1 cellular context compared by ENCODE assay signal in the genomic region with DNA sequence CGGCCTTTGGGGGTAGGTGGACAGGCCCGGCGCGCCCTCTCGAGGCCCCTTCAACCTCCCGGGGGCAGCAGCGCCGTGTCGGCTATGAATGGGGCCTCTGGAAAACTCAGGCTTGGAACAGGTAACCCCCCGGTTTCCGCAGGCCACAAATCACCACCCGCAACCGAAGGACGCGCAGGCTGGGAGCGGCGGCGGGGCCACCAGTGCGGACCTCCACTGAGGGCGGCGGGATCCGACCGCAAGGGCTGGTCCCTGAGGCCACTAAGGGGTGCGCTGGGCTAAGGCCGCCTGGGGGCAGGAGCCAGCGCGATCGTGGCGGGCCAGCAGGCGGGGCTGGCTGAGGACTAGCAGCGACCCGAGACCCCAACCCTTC.
TF ChIP-seq lines count a peak whose summit lies in the region.

No MANE protein-coding gene starts in this region.

TF ChIP-seq in WTC11, 78 proteins besides CTCF, POLR2A, EP300 and RAD21 (continued from another document):
- TF ChIP-seq, protein P1, sequence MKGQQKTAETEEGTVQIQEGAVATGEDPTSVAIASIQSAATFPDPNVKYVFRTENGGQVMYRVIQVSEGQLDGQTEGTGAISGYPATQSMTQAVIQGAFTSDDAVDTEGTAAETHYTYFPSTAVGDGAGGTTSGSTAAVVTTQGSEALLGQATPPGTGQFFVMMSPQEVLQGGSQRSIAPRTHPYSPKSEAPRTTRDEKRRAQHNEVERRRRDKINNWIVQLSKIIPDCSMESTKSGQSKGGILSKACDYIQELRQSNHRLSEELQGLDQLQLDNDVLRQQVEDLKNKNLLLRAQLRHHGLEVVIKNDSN (CRISPR knock-in tag; IDR thresholded peaks at IDR 0.05): no peak
- TF ChIP-seq, protein P2, sequence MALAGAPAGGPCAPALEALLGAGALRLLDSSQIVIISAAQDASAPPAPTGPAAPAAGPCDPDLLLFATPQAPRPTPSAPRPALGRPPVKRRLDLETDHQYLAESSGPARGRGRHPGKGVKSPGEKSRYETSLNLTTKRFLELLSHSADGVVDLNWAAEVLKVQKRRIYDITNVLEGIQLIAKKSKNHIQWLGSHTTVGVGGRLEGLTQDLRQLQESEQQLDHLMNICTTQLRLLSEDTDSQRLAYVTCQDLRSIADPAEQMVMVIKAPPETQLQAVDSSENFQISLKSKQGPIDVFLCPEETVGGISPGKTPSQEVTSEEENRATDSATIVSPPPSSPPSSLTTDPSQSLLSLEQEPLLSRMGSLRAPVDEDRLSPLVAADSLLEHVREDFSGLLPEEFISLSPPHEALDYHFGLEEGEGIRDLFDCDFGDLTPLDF (CRISPR knock-in tag; IDR thresholded peaks at IDR 0.05): 0 out of 2 replicates have a peak, but pooled peaks have one; percentile 4
- no peak for TF ChIP-seq ATF2 (CRISPR knock-in tag; IDR thresholded peaks at IDR 0.05; ENCODE audit: borderline replicate concordance, low read depth)
- TF ChIP-seq MAX (CRISPR knock-in tag; IDR thresholded peaks at IDR 0.05): no peak
- TF ChIP-seq, protein P3, sequence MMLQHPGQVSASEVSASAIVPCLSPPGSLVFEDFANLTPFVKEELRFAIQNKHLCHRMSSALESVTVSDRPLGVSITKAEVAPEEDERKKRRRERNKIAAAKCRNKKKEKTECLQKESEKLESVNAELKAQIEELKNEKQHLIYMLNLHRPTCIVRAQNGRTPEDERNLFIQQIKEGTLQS (CRISPR knock-in tag; conservative IDR thresholded peaks at IDR 0.05): no peak
- no peak for TF ChIP-seq TCF7 (CRISPR knock-in tag; IDR thresholded peaks at IDR 0.05; ENCODE audit: low read depth)
- no peak for TF ChIP-seq ZBTB21 (CRISPR knock-in tag; IDR thresholded peaks at IDR 0.05; ENCODE audit: borderline replicate concordance)
- TF ChIP-seq ZNF416 (CRISPR knock-in tag; IDR thresholded peaks at IDR 0.05): peak; percentile 84; the same call in 1 of the 2 replicates
- TF ChIP-seq, protein P4, sequence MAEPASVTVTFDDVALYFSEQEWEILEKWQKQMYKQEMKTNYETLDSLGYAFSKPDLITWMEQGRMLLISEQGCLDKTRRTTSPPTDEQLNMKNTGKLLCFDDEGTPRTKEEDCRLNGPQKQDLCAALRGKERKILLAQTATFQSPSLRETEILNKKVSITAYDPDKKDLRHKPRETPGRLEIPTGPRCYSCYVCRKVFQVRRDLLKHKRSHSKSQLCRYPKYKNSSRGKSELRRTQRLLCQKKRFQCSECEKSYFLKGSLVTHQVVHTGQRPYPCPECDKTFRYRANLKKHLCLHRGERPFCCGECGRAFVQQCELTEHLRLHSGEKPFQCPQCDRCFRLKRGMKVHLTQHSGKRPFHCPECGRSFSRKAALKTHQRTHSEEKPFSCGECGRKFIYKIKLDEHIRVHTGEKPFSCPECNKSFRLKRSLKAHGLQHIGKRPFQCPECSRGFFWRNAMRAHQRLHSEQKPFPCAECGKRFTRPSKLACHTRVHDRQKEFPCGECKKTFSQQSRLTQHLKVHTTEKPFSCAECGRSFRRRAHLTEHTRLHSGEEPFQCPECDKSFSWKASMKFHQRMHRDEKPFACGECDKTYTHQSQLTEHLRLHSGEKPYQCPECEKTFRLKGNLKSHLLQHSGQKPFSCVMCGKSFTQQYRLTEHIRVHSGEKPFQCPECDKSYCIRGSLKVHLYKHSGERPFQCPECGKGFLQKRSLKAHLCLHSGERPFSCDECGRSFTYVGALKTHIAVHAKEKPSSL (CRISPR knock-in tag; conservative IDR thresholded peaks at IDR 0.05): no peak
- TF ChIP-seq, protein P5, sequence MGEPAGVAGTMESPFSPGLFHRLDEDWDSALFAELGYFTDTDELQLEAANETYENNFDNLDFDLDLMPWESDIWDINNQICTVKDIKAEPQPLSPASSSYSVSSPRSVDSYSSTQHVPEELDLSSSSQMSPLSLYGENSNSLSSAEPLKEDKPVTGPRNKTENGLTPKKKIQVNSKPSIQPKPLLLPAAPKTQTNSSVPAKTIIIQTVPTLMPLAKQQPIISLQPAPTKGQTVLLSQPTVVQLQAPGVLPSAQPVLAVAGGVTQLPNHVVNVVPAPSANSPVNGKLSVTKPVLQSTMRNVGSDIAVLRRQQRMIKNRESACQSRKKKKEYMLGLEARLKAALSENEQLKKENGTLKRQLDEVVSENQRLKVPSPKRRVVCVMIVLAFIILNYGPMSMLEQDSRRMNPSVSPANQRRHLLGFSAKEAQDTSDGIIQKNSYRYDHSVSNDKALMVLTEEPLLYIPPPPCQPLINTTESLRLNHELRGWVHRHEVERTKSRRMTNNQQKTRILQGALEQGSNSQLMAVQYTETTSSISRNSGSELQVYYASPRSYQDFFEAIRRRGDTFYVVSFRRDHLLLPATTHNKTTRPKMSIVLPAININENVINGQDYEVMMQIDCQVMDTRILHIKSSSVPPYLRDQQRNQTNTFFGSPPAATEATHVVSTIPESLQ (CRISPR knock-in tag; IDR thresholded peaks at IDR 0.05): no peak
- 0 out of 2 replicates have a peak, but pooled peaks have one; percentile 35 for TF ChIP-seq NFATC4 (CRISPR knock-in tag; IDR thresholded peaks at IDR 0.05)
- TF ChIP-seq ZNF396 (CRISPR knock-in tag; IDR thresholded peaks at IDR 0.05; ENCODE audit: borderline replicate concordance): no peak
- TF ChIP-seq ARID4B (CRISPR knock-in tag; IDR thresholded peaks at IDR 0.05; ENCODE audit: borderline replicate concordance): peak; percentile 29; the same call in 1 of the 2 replicates
- no peak for TF ChIP-seq OVOL2 (CRISPR knock-in tag; IDR thresholded peaks at IDR 0.05; ENCODE audit: borderline replicate concordance)
TF ChIP-seq in WTC11: peak in this region for 6.
